Comparison of ENCODE assay signal across 32 cellular contexts in genomic region chr12:22043943-22044342, GRCh38. TPM values are rescaled to one million over a fixed set of nuclear protein-coding genes. Genes with fewer than 3 reads are reported as not detected.
A peak's percentile ranks its signal among the peaks of the same experiment; 100 is the strongest.
DNase-seq lines count a peak whose midpoint lies in the region; ATAC-seq and TF ChIP-seq lines count a peak whose summit lies in the region.
"Had no signal": no experiment of that assay in that cellular context is flagged by ENCODE, and none has a peak within 500 bp of the region (broad histone marks: within the 10 kb centered on the region; RNA-seq: fewer than 3 reads in every experiment).

No MANE protein-coding gene starts in this region.

- peaks cover 3% of the 10 kb centered on the region for H3K79me1 ChIP-seq in mesendoderm (ENCODE audit: low read length)

- no peak overlapping the region for H2BK5ac ChIP-seq in mesendoderm (ENCODE audit: low read length)

- DNase-seq in activated naive CD8-positive, alpha-beta T cell treated with anti-CD3 and anti-CD28 coated beads for 36 hours, result no peak
- DNase-seq in PC-3, result no peak
- DNase-seq in mesendoderm, result peak; percentile 65
- no peak for DNase-seq in testis
- no peak for DNase-seq in activated CD4-positive, alpha-beta T cell treated with anti-CD3 and anti-CD28 coated beads for 1 hour
- no peak for DNase-seq in SIG-M5 (lab: John Stamatoyannopoulos, UW)
- DNase-seq in NCI-H774 (lab: John Stamatoyannopoulos, UW), result no peak
- DNase-seq: ACHN; activated CD4-positive, alpha-beta T cell treated with anti-CD3 and anti-CD28 coated beads for 36 hours; activated CD8-positive, alpha-beta memory T cell treated with anti-CD3 and anti-CD28 coated beads, Interleukin-2, amount 50 U/mL, for 48 hours; activated CD8-positive, alpha-beta T cell treated with anti-CD3 and anti-CD28 coated beads for 36 hours; DMS79 treated with DMSO at 0.1 percent for 48 hours; effector memory CD8-positive, alpha-beta T cell; GDM1; left ventricle myocardium superior; MM.1S; naive thymus-derived CD8-positive, alpha-beta T cell; NCI-H1105 treated with DMSO at 0.1 percent for 48 hours; NCI-H187 treated with DMSO at 0.1 percent for 48 hours; NCI-H2171 treated with DMSO at 0.1 percent for 48 hours; NCI-H510A; ovary; SHP77 treated with DMSO at 0.1 percent for 48 hours; stimulated activated CD8-positive, alpha-beta memory T cell treated with anti-CD3 and anti-CD28 coated beads, Interleukin-4, amount 100 ng/mL, for 48 hours; stimulated activated naive CD8-positive, alpha-beta T cell treated with anti-CD3 and anti-CD28 coated beads, Interleukin-15, amount 100 ng/mL, for 72 hours had no signal

- intact Hi-C loops in PC-3 (cut with micrococcal nuclease) (no loop called here), testis (cut with DNase I; ENCODE audit: low total_unique reads) (no loop called here)

- BruUV-seq in PC-3 (replicated peaks; lab: Mats Ljungman, UMichigan), result no TSS peak

- H3K9me3 ChIP-seq in PC-3 (ENCODE audit: low read length) (no peaks in the 10 kb centered on the region), testis (no peaks in the 10 kb centered on the region)
- H3K9me3 ChIP-seq: HAP-1, ovary, vagina had no signal

- no peak overlapping the region for H3K4me3 Mint-ChIP-seq in activated naive CD8-positive, alpha-beta T cell
- H3K4me3 Mint-ChIP-seq in activated naive CD8-positive, alpha-beta T cell treated with anti-CD3 and anti-CD28 coated beads for 36 hours, result no peak overlapping the region
- H3K4me3 Mint-ChIP-seq: activated CD4-positive, alpha-beta T cell treated with anti-CD3 and anti-CD28 coated beads for 36 hours; activated CD8-positive, alpha-beta T cell treated with anti-CD3 and anti-CD28 coated beads for 36 hours; effector memory CD8-positive, alpha-beta T cell; mesothelial cell of epicardium; stimulated activated naive CD8-positive, alpha-beta T cell treated with anti-CD3 and anti-CD28 coated beads, Interleukin-15, amount 100 ng/mL, for 72 hours; T-helper 2 cell treated with Interferon-gamma antibody and Interleukin-4, amounts not matched to agents 5 μg/mL and 100 μg/mL, for 36 hours had no signal

- no peaks in the 10 kb centered on the region for H3K36me3 ChIP-seq in PC-3 (ENCODE audit: low read depth, low read length)
- H3K36me3 ChIP-seq in mesendoderm (ENCODE audit: control insufficient read depth, insufficient read depth, low read length), result no peaks in the 10 kb centered on the region
- peaks cover under 1% of the 10 kb centered on the region for H3K36me3 ChIP-seq in testis (ENCODE audit: low read depth, missing control alignments)
- H3K36me3 ChIP-seq: HAP-1, ovary, vagina had no signal

- no peak overlapping the region for H3K9ac ChIP-seq in PC-3 (ENCODE audit: low read length)
- no peak overlapping the region for H3K9ac ChIP-seq in mesendoderm (ENCODE audit: low read length)
- H3K9ac ChIP-seq: KMS-11 had no signal

- H3K27me3 ChIP-seq in PC-3 (ENCODE audit: low read length) (no peaks in the 10 kb centered on the region), mesendoderm (ENCODE audit: insufficient read depth, low read length, poor library complexity) (no peaks in the 10 kb centered on the region), testis (no peaks in the 10 kb centered on the region)
- H3K27me3 ChIP-seq: ovary, vagina had no signal

- no peak overlapping the region for H4K8ac ChIP-seq in mesendoderm (ENCODE audit: low read depth, low read length)

- no peaks in the 10 kb centered on the region for H3K9me2 ChIP-seq in PC-3 (replicated peaks; ENCODE audit: low read length)

- H2BK15ac ChIP-seq in mesendoderm (replicated peaks; ENCODE audit: low read depth), result no peak overlapping the region

- H3K18ac ChIP-seq in mesendoderm (ENCODE audit: low read length), result no peak overlapping the region

- CTCF ChIA-PET in PC-3 (lab: Charles Lee), result interaction anchor here (0.6 kb wide), 1 partner anchor 151 kb away, joined by 4 read pairs; no protein-coding TSS in a partner anchor

- no peak overlapping the region for H3K56ac ChIP-seq in mesendoderm (ENCODE audit: low read length)

- H3K23ac ChIP-seq in mesendoderm (ENCODE audit: low read length), result no peak overlapping the region

- H3K4me3 ChIP-seq in PC-3 (ENCODE audit: low read length), result peak overlapping the region; percentile 54; the same call in 1 of the 2 replicates
- H3K4me3 ChIP-seq in mesendoderm (ENCODE audit: low read length), result no peak overlapping the region
- H3K4me3 ChIP-seq in testis, result no peak overlapping the region
- H3K4me3 ChIP-seq: HAP-1, ovary, vagina had no signal

- H4K20me1 ChIP-seq in PC-3 (ENCODE audit: low read length), result peaks cover 4% of the 10 kb centered on the region; the same call in 1 of the 2 replicates

- ATAC-seq in PC-3, result no peak
- ATAC-seq: activated CD4-positive, alpha-beta T cell treated with anti-CD3 and anti-CD28 coated beads for 36 hours; activated CD8-positive, alpha-beta T cell treated with anti-CD3 and anti-CD28 coated beads for 36 hours; effector memory CD8-positive, alpha-beta T cell; left ventricle myocardium superior; naive thymus-derived CD8-positive, alpha-beta T cell; Panc1; stimulated activated naive CD8-positive, alpha-beta T cell treated with anti-CD3 and anti-CD28 coated beads, Interleukin-15, amount 100 ng/mL, for 72 hours had no signal

- H3K4me1 ChIP-seq in PC-3 (ENCODE audit: insufficient read depth, low read length) (peaks cover 24% of the 10 kb centered on the region), mesendoderm (ENCODE audit: control insufficient read depth, low read depth, low read length) (peaks cover 7% of the 10 kb centered on the region), testis (peaks cover 25% of the 10 kb centered on the region)

- H3K4ac ChIP-seq in mesendoderm (ENCODE audit: low read depth, low read length), result no peak overlapping the region

- no CpG with 5 or more reads among the region's 2 CpGs for WGBS in mesendoderm (ENCODE audit: extremely low coverage, insufficient coverage, low lambda C conversion rate)
- 52 to 57% methylated on average over 2 of the region's 2 CpGs for WGBS in testis, 2 donors

- no peak overlapping the region for H4K5ac ChIP-seq in mesendoderm (ENCODE audit: low read length)

- H3F3A ChIP-seq in PC-3 (ENCODE audit: low read length, unreplicated experiment), result peaks cover 9% of the 10 kb centered on the region

- H3K27ac Mint-ChIP-seq in activated naive CD8-positive, alpha-beta T cell, result peak overlapping the region; percentile 11
- H3K27ac Mint-ChIP-seq in activated naive CD8-positive, alpha-beta T cell treated with anti-CD3 and anti-CD28 coated beads for 36 hours, result no peak overlapping the region
- H3K27ac Mint-ChIP-seq: activated CD4-positive, alpha-beta T cell treated with anti-CD3 and anti-CD28 coated beads for 36 hours; activated CD8-positive, alpha-beta T cell treated with anti-CD3 and anti-CD28 coated beads for 36 hours; effector memory CD8-positive, alpha-beta T cell; mesothelial cell of epicardium; stimulated activated naive CD8-positive, alpha-beta T cell treated with anti-CD3 and anti-CD28 coated beads, Interleukin-15, amount 100 ng/mL, for 72 hours; T-helper 2 cell treated with Interferon-gamma antibody and Interleukin-4, amounts not matched to agents 5 μg/mL and 100 μg/mL, for 36 hours had no signal

- H2AFZ ChIP-seq in PC-3 (ENCODE audit: low read length), result no peak overlapping the region

- POLR2A ChIA-PET in PC-3 (lab: Charles Lee; ENCODE audit: unreplicated experiment), result no interaction called here

- peak overlapping the region; percentile 69 for H3K27ac ChIP-seq in PC-3 (ENCODE audit: low read length)
- no peak overlapping the region for H3K27ac ChIP-seq in mesendoderm (ENCODE audit: low read depth, low read length)
- peak overlapping the region; percentile 52 to 89 for H3K27ac ChIP-seq in testis
- H3K27ac ChIP-seq: KMS-11, ovary, vagina had no signal

- no peak overlapping the region for H2AK5ac ChIP-seq in mesendoderm (ENCODE audit: low read length)

- H3K36me3 Mint-ChIP-seq in activated naive CD8-positive, alpha-beta T cell, result peaks cover 4% of the 10 kb centered on the region
- peaks cover 8% of the 10 kb centered on the region for H3K36me3 Mint-ChIP-seq in activated naive CD8-positive, alpha-beta T cell treated with anti-CD3 and anti-CD28 coated beads for 36 hours
- H3K36me3 Mint-ChIP-seq: mesothelial cell of epicardium had no signal

- H2BK120ac ChIP-seq in mesendoderm (ENCODE audit: low read depth, low read length), result no peak overlapping the region

- peaks cover 27% of the 10 kb centered on the region for H3K4me1 Mint-ChIP-seq in activated naive CD8-positive, alpha-beta T cell (ENCODE audit: low read depth)
- peaks cover 26% of the 10 kb centered on the region for H3K4me1 Mint-ChIP-seq in activated naive CD8-positive, alpha-beta T cell treated with anti-CD3 and anti-CD28 coated beads for 36 hours

- TF ChIP-seq CTCF in PC-3 (conservative IDR thresholded peaks at IDR 0.05; ENCODE audit: low read depth, low read length) (no peak), testis (IDR thresholded peaks at IDR 0.05) (no peak)

- no peaks in the 10 kb centered on the region for H3K9me3 Mint-ChIP-seq in activated naive CD8-positive, alpha-beta T cell (ENCODE audit: low read depth)
- H3K9me3 Mint-ChIP-seq in activated naive CD8-positive, alpha-beta T cell treated with anti-CD3 and anti-CD28 coated beads for 36 hours, result no peaks in the 10 kb centered on the region
- H3K9me3 Mint-ChIP-seq: activated CD8-positive, alpha-beta T cell treated with anti-CD3 and anti-CD28 coated beads for 36 hours; effector memory CD8-positive, alpha-beta T cell; mesothelial cell of epicardium; naive thymus-derived CD8-positive, alpha-beta T cell; stimulated activated naive CD8-positive, alpha-beta T cell treated with anti-CD3 and anti-CD28 coated beads, Interleukin-15, amount 100 ng/mL, for 72 hours; T-helper 2 cell treated with Interferon-gamma antibody and Interleukin-4, amounts not matched to agents 5 μg/mL and 100 μg/mL, for 36 hours had no signal

- H3K79me2 ChIP-seq in PC-3 (ENCODE audit: low read length), result peaks cover 28% of the 10 kb centered on the region
- peaks cover 7% of the 10 kb centered on the region for H3K79me2 ChIP-seq in mesendoderm (ENCODE audit: control insufficient read depth, insufficient read depth, low read length)

- peak overlapping the region; percentile 79 for H3K4me2 ChIP-seq in PC-3 (ENCODE audit: low read length)
- H3K4me2 ChIP-seq in mesendoderm (ENCODE audit: low read length), result no peak overlapping the region
- H3K4me2 ChIP-seq: KMS-11 had no signal

- TF ChIP-seq POLR2A in testis (IDR thresholded peaks at IDR 0.05), result no peak

- no peaks in the 10 kb centered on the region for H3K27me3 Mint-ChIP-seq in activated naive CD8-positive, alpha-beta T cell
- no peaks in the 10 kb centered on the region for H3K27me3 Mint-ChIP-seq in activated naive CD8-positive, alpha-beta T cell treated with anti-CD3 and anti-CD28 coated beads for 36 hours
- H3K27me3 Mint-ChIP-seq: activated CD8-positive, alpha-beta T cell treated with anti-CD3 and anti-CD28 coated beads for 36 hours; stimulated activated naive CD8-positive, alpha-beta T cell treated with anti-CD3 and anti-CD28 coated beads, Interleukin-15, amount 100 ng/mL, for 72 hours had no signal

RNA-seq across cellular contexts. Expression of gene CMAS, which starts 2.1 kb away (rescaled TPM):
- total RNA-seq in activated naive CD8-positive, alpha-beta T cell treated with anti-CD3 and anti-CD28 coated beads for 36 hours, result 10 to 100 TPM; 37.9 to 38.2 TPM
- total RNA-seq in PC-3 (2014; rRNA removed) (25.0 and 47.6 TPM in 2 replicates), testis (100 to 1,000 TPM; 119 to 130 TPM)
- polyA plus RNA-seq in mesendoderm (2013, experiment 1 of 2), result 41.9 TPM
- 41.2 TPM for polyA plus RNA-seq in mesendoderm (2013, experiment 2 of 2)
- polyA plus RNA-seq in testis (ENCODE audit: insufficient read depth, low read depth, low replicate concordance), result 131 TPM
